ENCODE assay signal across 8 cellular contexts in genomic region chr16:30334473-30334985, GRCh38. TPM values are rescaled to one million over a fixed set of nuclear protein-coding genes. Genes with fewer than 3 reads are reported as not detected.
A peak's percentile ranks its signal among the peaks of the same experiment; 100 is the strongest.
DNase-seq lines count a peak whose midpoint lies in the region; ATAC-seq and TF ChIP-seq lines count a peak whose summit lies in the region.
"Not testable (repeated sequence)": the region's sequence is repeated elsewhere in the genome, so short reads cannot be mapped to it uniquely, and the experiment has no call there.

No MANE protein-coding gene starts in this region.

- not testable (repeated sequence) for H3K27me3 ChIP-seq in CD4-positive, alpha-beta T cell (ENCODE audit: control insufficient read depth, insufficient read depth, low read length)

- not testable (repeated sequence) for H3K36me3 Mint-ChIP-seq in CD4-positive, alpha-beta T cell (ENCODE audit: low read depth)

- H3K9me3 ChIP-seq in CD4-positive, alpha-beta T cell (ENCODE audit: control insufficient read depth, low read length): not testable (repeated sequence)

- peak overlapping the region; percentile 53 for H3K27ac ChIP-seq in CD4-positive, alpha-beta T cell (ENCODE audit: low read depth, low read length)

- not testable (repeated sequence) for TF ChIP-seq CTCF in CD4-positive, alpha-beta T cell (IDR thresholded peaks at IDR 0.05)

- not testable (repeated sequence) for H3K27me3 Mint-ChIP-seq in CD4-positive, alpha-beta T cell

- POLR2A ChIA-PET in CD4-positive, alpha-beta T cell (lab: Charles Lee): interaction anchor here (1.0 to 2.4 kb wide), 8 partner anchors 20 to 324 kb away, joined by 3 to 17 read pairs (median 8); partner anchors contain the start of genes ALDOA, CD2BP2, SEPTIN1 and TBC1D10B

- CTCF ChIA-PET in CD4-positive, alpha-beta T cell (lab: Charles Lee): interaction anchor here (0.6 to 2.0 kb wide), 2 partner anchors 75 to 302 kb away, joined by 3 to 7 read pairs; no protein-coding TSS in a partner anchor

- H3K4me1 Mint-ChIP-seq in CD4-positive, alpha-beta T cell (ENCODE audit: low read depth): peaks cover 20% of the 10 kb centered on the region

- peak; percentile 82 for ATAC-seq in CD4-positive, alpha-beta T cell (ENCODE audit: poor library complexity)
- ATAC-seq in GM19467 (IDR thresholded peaks at IDR 0.05; ENCODE audit: unreplicated experiment) (peak; percentile 71), HG03469 (IDR thresholded peaks at IDR 0.05; ENCODE audit: unreplicated experiment) (peak; percentile 65)

- intact Hi-C loops in CD4-positive, alpha-beta T cell (cut with DNase I, micrococcal nuclease): loop anchor here (2.0 to 10.0 kb wide), 2 partner anchors 20 to 430 kb away; partner anchors contain the start of genes CD2BP2 (in 1 of the 2), CFAP119 (in 1 of the 2) and RNF40 (in 1 of the 2)

- H3K27ac Mint-ChIP-seq in CD4-positive, alpha-beta T cell: peak overlapping the region; percentile 90

- peak overlapping the region; percentile 97 for H3K4me3 Mint-ChIP-seq in CD4-positive, alpha-beta T cell

- peak; percentile 63 to 88 (median 78) for DNase-seq in CD4-positive, alpha-beta T cell
- DNase-seq in NK-92 treated with Interleukin-12 subunit alpha and Interleukin-12 subunit beta, amount 100 ng/mL, for 24 hours (lab: John Stamatoyannopoulos, UW): peak; percentile 73
- peak; percentile 50 to 73 for DNase-seq in activated CD8-positive, alpha-beta memory T cell treated with anti-CD3 and anti-CD28 coated beads for 1 hour (ENCODE audit: extremely low read depth in 1 of 2, low read depth in 1 of 2)
- DNase-seq in effector CD8-positive, alpha-beta T cell (lab: John Stamatoyannopoulos, UW): peak; percentile 74
- DNase-seq in medulla oblongata (ENCODE audit: extremely low spot score): peak; percentile 48
- peak; percentile 57 to 73 (median 70) for DNase-seq in stimulated activated CD4-positive, alpha-beta T cell treated with anti-CD3 and anti-CD28 coated beads, TNF-alpha, amount 100 ng/mL, for 1 hour (ENCODE audit: low read depth in 3 of 3, low spot score in 1 of 3)

- not testable (repeated sequence) for H3K9me3 Mint-ChIP-seq in CD4-positive, alpha-beta T cell

RNA-seq across cellular contexts. Expression of gene CD2BP2, which starts 20.6 kb away (rescaled TPM):
- 10 to 100 TPM; 39.1 to 41.7 TPM for total RNA-seq in CD4-positive, alpha-beta T cell

RNA-seq across cellular contexts. Expression of gene TBC1D10B, which starts 35.8 kb away (rescaled TPM):
- 10 to 100 TPM; 12.7 to 14.7 TPM for total RNA-seq in CD4-positive, alpha-beta T cell

RNA-seq across cellular contexts. Expression of gene MYL11, which starts 40.1 kb away (rescaled TPM):
- total RNA-seq in CD4-positive, alpha-beta T cell: 1 to 10 TPM in 1 of 2 experiments, under 1 TPM in 1; 0.95 to 2.4 TPM

RNA-seq across cellular contexts. Expression of gene SEPTIN1, which starts 47.8 kb away (rescaled TPM):
- 100 to 1,000 TPM; 161 to 163 TPM for total RNA-seq in CD4-positive, alpha-beta T cell

Comparison
In these comparisons a context has a peak if more than half of its experiments do, and no peak if none do; other contexts are left out.
1. Peak in every context shown above with its lines: DNase-seq, ATAC-seq and H3K27ac ChIP-seq.